In the genomic region with DNA sequence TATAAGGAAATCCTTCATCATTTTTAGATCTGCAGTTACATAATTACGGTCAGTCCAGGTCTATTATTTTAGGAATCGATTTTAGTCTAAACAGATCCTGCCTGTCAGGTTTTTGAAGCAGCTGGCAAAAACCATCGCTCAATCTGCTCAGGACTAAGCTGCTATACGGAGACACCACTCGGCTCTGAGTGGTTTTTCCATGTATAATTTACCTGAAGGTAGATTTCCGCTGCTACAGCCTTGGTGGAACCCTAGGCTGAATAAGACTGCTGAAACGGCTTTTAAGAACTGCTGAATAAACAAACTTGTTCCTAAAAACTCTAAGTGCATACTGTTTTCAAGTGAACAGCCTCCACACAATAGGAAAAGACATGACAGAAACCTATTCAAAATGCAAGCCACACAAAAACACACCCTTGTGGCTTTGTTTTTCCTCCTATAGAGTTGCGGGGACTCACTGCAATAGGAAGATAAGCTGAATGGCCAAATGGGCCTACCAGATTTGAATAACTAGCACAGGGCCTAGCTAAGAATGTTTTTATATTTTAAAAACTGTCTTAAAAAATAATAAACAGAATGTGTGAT, we compare ENCODE assay signal across 17 cellular contexts.
A peak's percentile ranks its signal among the peaks of the same experiment; 100 is the strongest.
DNase-seq lines count a peak whose midpoint lies in the region; ATAC-seq, FAIRE-seq and TF ChIP-seq lines count a peak whose summit lies in the region.
"Had no signal": no experiment of that assay in that cellular context is flagged by ENCODE, and none has a peak within 500 bp of the region (broad histone marks: within the 10 kb centered on the region; RNA-seq: fewer than 3 reads in every experiment).

No MANE protein-coding gene starts in this region.

- no peak overlapping the region; the same call in 1 of the 2 replicates for H2AFZ ChIP-seq in K562 (ENCODE audit: low read depth, low read length)

- no peaks in the 10 kb centered on the region for H3K9me3 Mint-ChIP-seq in progenitor cell of endocrine pancreas (ENCODE audit: low read depth)
- H3K9me3 Mint-ChIP-seq in naive thymus-derived CD4-positive, alpha-beta T cell: peaks cover 0 to 3% (median 0%) of the 10 kb centered on the region in 11 donors
- H3K9me3 Mint-ChIP-seq: activated CD4-positive, alpha-beta T cell treated with anti-CD3 and anti-CD28 coated beads, Interleukin-2, amount 10 ng/mL, durations not matched to agents 7 days and 5 days; CD14-positive monocyte had no signal

- TF ChIP-seq POLR2A in K562 (conservative IDR thresholded peaks at IDR 0.05) (no peak), stomach (IDR thresholded peaks at IDR 0.05) (no peak), adrenal gland (IDR thresholded peaks at IDR 0.05) (no peak)

- peaks cover 24% of the 10 kb centered on the region for H3K36me3 Mint-ChIP-seq in progenitor cell of endocrine pancreas (ENCODE audit: insufficient read depth)
- H3K36me3 Mint-ChIP-seq in naive thymus-derived CD4-positive, alpha-beta T cell: peaks cover 4 to 33% (median 14%) of the 10 kb centered on the region in 5 donors

- WGBS in heart right ventricle, 2 donors: 67 to 68% methylated on average over 8 of the region's 8 CpGs
- WGBS in K562 (ENCODE audit: insufficient coverage, low coverage, missing lambda C conversion rate): 47% methylated on average over 8 of the region's 8 CpGs
- WGBS in stomach, 5 donors: 69 to 85% (median 75%) methylated on average over 8 of the region's 8 CpGs
- WGBS in adrenal gland, 4 donors: 70 to 85% (median 74%) methylated on average over 8 of the region's 8 CpGs

- peaks cover 11% of the 10 kb centered on the region for H3K4me1 Mint-ChIP-seq in progenitor cell of endocrine pancreas (ENCODE audit: low read depth)
- peaks cover 0 to 6% (median 3%) of the 10 kb centered on the region in 7 donors for H3K4me1 Mint-ChIP-seq in naive thymus-derived CD4-positive, alpha-beta T cell

- H3K9me3 ChIP-seq in heart right ventricle (no peaks in the 10 kb centered on the region), K562 (replicated peaks; ENCODE audit: control insufficient read depth, insufficient read depth, low read depth, low read length) (no peaks in the 10 kb centered on the region), stomach (no peaks in the 10 kb centered on the region), adrenal gland (replicated peaks in 1 of 3) (no peaks in the 10 kb centered on the region)
- no peaks in the 10 kb centered on the region for H3K9me3 ChIP-seq in naive thymus-derived CD4-positive, alpha-beta T cell (ENCODE audit: control insufficient read depth in 2 of 3, low read length in 3 of 3)

- H3K27me3 ChIP-seq in heart right ventricle (no peaks in the 10 kb centered on the region), K562 (ENCODE audit: control insufficient read depth in 2 of 2, insufficient read depth in 2 of 2, low read length in 2 of 2) (no peaks in the 10 kb centered on the region), stomach (no peaks in the 10 kb centered on the region), adrenal gland (no peaks in the 10 kb centered on the region)
- no peaks in the 10 kb centered on the region for H3K27me3 ChIP-seq in naive thymus-derived CD4-positive, alpha-beta T cell (ENCODE audit: control insufficient read depth in 2 of 2, insufficient read depth in 2 of 2, low read length in 2 of 2)

- ATAC-seq in heart right ventricle (no peak), left cardiac atrium (no peak), K562 (peak; percentile 59)
- ATAC-seq in naive thymus-derived CD4-positive, alpha-beta T cell: no peak
- ATAC-seq: GM12878, left ventricle myocardium superior had no signal

- H3K27ac ChIP-seq in heart right ventricle: peak overlapping the region in 6 of 10 donors; percentile 4 to 74 (median 42)
- H3K27ac ChIP-seq in K562 (ENCODE audit: extremely low read depth, low read depth, low read length): no peak overlapping the region
- H3K27ac ChIP-seq in naive thymus-derived CD4-positive, alpha-beta T cell (ENCODE audit: low read depth, low read length): no peak overlapping the region
- H3K27ac ChIP-seq in stomach: no peak overlapping the region
- H3K27ac ChIP-seq in adrenal gland: peak overlapping the region in 1 of 5 donors; percentile 55

- no peaks in the 10 kb centered on the region for H3K27me3 Mint-ChIP-seq in progenitor cell of endocrine pancreas
- no peaks in the 10 kb centered on the region for H3K27me3 Mint-ChIP-seq in naive thymus-derived CD4-positive, alpha-beta T cell
- H3K27me3 Mint-ChIP-seq: activated CD4-positive, alpha-beta T cell treated with anti-CD3 and anti-CD28 coated beads, Interleukin-2, amount 10 ng/mL, durations not matched to agents 7 days and 5 days had no signal

- H3K9ac ChIP-seq in K562 (ENCODE audit: insufficient read depth in 1 of 2, low read depth in 2 of 2, low read length in 2 of 2): no peak overlapping the region

- no TSS peak for BruUV-seq in K562 (replicated peaks; lab: Mats Ljungman, UMichigan)

- peak overlapping the region; percentile 20 for H3K27ac Mint-ChIP-seq in progenitor cell of endocrine pancreas
- no peak overlapping the region for H3K27ac Mint-ChIP-seq in naive thymus-derived CD4-positive, alpha-beta T cell
- H3K27ac Mint-ChIP-seq: activated CD4-positive, alpha-beta T cell treated with anti-CD3 and anti-CD28 coated beads, Interleukin-2, amount 10 ng/mL, durations not matched to agents 7 days and 5 days had no signal

- H3K4me3 Mint-ChIP-seq in progenitor cell of endocrine pancreas (ENCODE audit: low read depth): no peak overlapping the region
- no peak overlapping the region for H3K4me3 Mint-ChIP-seq in naive thymus-derived CD4-positive, alpha-beta T cell
- H3K4me3 Mint-ChIP-seq: activated CD4-positive, alpha-beta T cell treated with anti-CD3 and anti-CD28 coated beads, Interleukin-2, amount 10 ng/mL, durations not matched to agents 7 days and 5 days; CD14-positive monocyte had no signal

- no peak; the same call in 1 of the 2 replicates for TF ChIP-seq EP300 in K562 (IDR thresholded peaks at IDR 0.05; ENCODE audit: low read length)
- no peak for TF ChIP-seq EP300 in stomach (IDR thresholded peaks at IDR 0.05)

- TF ChIP-seq CTCF in heart right ventricle (IDR thresholded peaks at IDR 0.05) (no peak), K562 (IDR thresholded peaks at IDR 0.05 in 2 of 3, conservative IDR thresholded peaks at IDR 0.05 in 1 of 3; ENCODE audit: insufficient read depth in 2 of 3, low read depth in 1 of 3, low read length in 3 of 3) (no peak), progenitor cell of endocrine pancreas (IDR thresholded peaks at IDR 0.05; ENCODE audit: unreplicated experiment) (no peak), stomach (IDR thresholded peaks at IDR 0.05) (no peak), adrenal gland (IDR thresholded peaks at IDR 0.05) (no peak)

- FAIRE-seq in K562 (lab: Jason Lieb, UNC): peak; percentile 73
- FAIRE-seq: GM12878 had no signal

- H3K4me1 ChIP-seq in heart right ventricle (peaks cover 0 to 77% (median 41%) of the 10 kb centered on the region in 9 donors), K562 (replicated peaks in 1 of 2; ENCODE audit: control insufficient read depth in 2 of 2, insufficient read depth in 2 of 2, low read length in 2 of 2) (peaks cover under 1 to 23% of the 10 kb centered on the region in 2 experiments; a peak in 3 of 5 replicates), stomach (peaks cover 7 to 39% (median 20%) of the 10 kb centered on the region in 4 donors), adrenal gland (replicated peaks in 1 of 2) (peaks cover 19 to 45% of the 10 kb centered on the region in 2 donors)
- H3K4me1 ChIP-seq in naive thymus-derived CD4-positive, alpha-beta T cell (ENCODE audit: control insufficient read depth in 2 of 2, insufficient read depth in 2 of 2, low read length in 2 of 2): no peaks in the 10 kb centered on the region

- H3K36me3 ChIP-seq in heart right ventricle: peaks cover 0 to 62% (median 11%) of the 10 kb centered on the region in 9 donors
- H3K36me3 ChIP-seq in K562 (ENCODE audit: control insufficient read depth, insufficient read depth, low read length): no peaks in the 10 kb centered on the region
- peaks cover 0 to 34% (median 0%) of the 10 kb centered on the region in 3 experiments for H3K36me3 ChIP-seq in naive thymus-derived CD4-positive, alpha-beta T cell (ENCODE audit: control insufficient read depth in 2 of 3, insufficient read depth in 3 of 3, low read length in 3 of 3)
- H3K36me3 ChIP-seq in stomach: peaks cover 5 to 72% (median 59%) of the 10 kb centered on the region in 4 donors
- peaks cover 0 to 56% of the 10 kb centered on the region in 2 donors for H3K36me3 ChIP-seq in adrenal gland (replicated peaks in 1 of 2)

- no peaks in the 10 kb centered on the region for H4K20me1 ChIP-seq in K562 (replicated peaks; ENCODE audit: control insufficient read depth, insufficient read depth, low read length)

- in situ Hi-C loops in K562 (cut with MboI): no loop called here

- CTCF ChIA-PET in K562 (lab: Yijun Ruan, JAX; ENCODE audit: low intra/inter-chr PET ratio): no interaction called here
- CTCF ChIA-PET in naive thymus-derived CD4-positive, alpha-beta T cell (lab: Charles Lee): interaction anchor here (1.3 to 2.2 kb wide), 2 partner anchors 10 to 175 kb away, joined by 4 to 5 read pairs; no protein-coding TSS in a partner anchor

- no peak for TF ChIP-seq RAD21 in K562 (CRISPR knock-in tag; conservative IDR thresholded peaks at IDR 0.05 in 1 of 2, IDR thresholded peaks at IDR 0.05 in 1 of 2)

- H3K9me1 ChIP-seq in K562 (ENCODE audit: control insufficient read depth, insufficient read depth, low read length): no peaks in the 10 kb centered on the region

- no peak overlapping the region for H3K4me2 ChIP-seq in K562 (ENCODE audit: insufficient read depth, low read length)

- DNase-seq in heart right ventricle (no peak), left cardiac atrium (no peak), NCI-H2107 (lab: John Stamatoyannopoulos, UW) (peak; percentile 55), K562 (ENCODE audit: extremely low read depth in 1 of 4, low spot score in 3 of 4) (peak in 2 of 4 experiments; percentile 60 to 69), progenitor cell of endocrine pancreas (ENCODE audit: low spot score, unreplicated experiment) (no peak), stomach (no peak), adrenal gland (no peak)
- no peak for DNase-seq in naive thymus-derived CD4-positive, alpha-beta T cell
- DNase-seq: activated CD4-positive, alpha-beta T cell treated with anti-CD3 and anti-CD28 coated beads, Interleukin-2, amount 10 ng/mL, durations not matched to agents 7 days and 5 days; activated effector memory CD4-positive, alpha-beta T cell treated with Interleukin-2 at 50 U/mL for 16 hours; caudate nucleus; HCEC 1CT; left ventricle myocardium superior; occipital lobe; RPMI8226 had no signal

- H3K4me3 ChIP-seq in heart right ventricle: no peak overlapping the region
- H3K4me3 ChIP-seq in K562: no peak overlapping the region
- no peak overlapping the region for H3K4me3 ChIP-seq in naive thymus-derived CD4-positive, alpha-beta T cell (ENCODE audit: low read length)
- H3K4me3 ChIP-seq in stomach: no peak overlapping the region
- H3K4me3 ChIP-seq in adrenal gland: no peak overlapping the region
- H3K4me3 ChIP-seq: GM12878 had no signal

- intact Hi-C loops in heart right ventricle (cut with DNase I): no loop called here
- intact Hi-C loops in left cardiac atrium (cut with DNase I): no loop called here
- intact Hi-C loops in K562 (cut with micrococcal nuclease): no loop called here
- intact Hi-C loops in naive thymus-derived CD4-positive, alpha-beta T cell (cut with micrococcal nuclease): no loop called here
- intact Hi-C loops in stomach (cut with DNase I; ENCODE audit: low total_unique reads): no loop called here
- intact Hi-C loops in adrenal gland (cut with DNase I): loop anchor here (10.0 kb wide), 2 partner anchors 109 to 119 kb away; a partner anchor contains a TSS

- no peaks in the 10 kb centered on the region for H3K79me2 ChIP-seq in K562 (ENCODE audit: control insufficient read depth, insufficient read depth, low read length)

- POLR2A ChIA-PET in K562 (lab: Yijun Ruan, JAX): interaction anchor here (0.6 to 1.3 kb wide), 4 partner anchors 16 to 699 kb away, joined by 3 to 4 read pairs (median 3); no protein-coding TSS in a partner anchor
- POLR2A ChIA-PET in naive thymus-derived CD4-positive, alpha-beta T cell (lab: Charles Lee): no interaction called here

Comparison
In these comparisons a context has a peak if more than half of its experiments do, and no peak if none do; other contexts are left out.
1. H3K27ac ChIP-seq: peak in heart right ventricle (6 of 10); none in K562 (single experiment), naive thymus-derived CD4-positive, alpha-beta T cell (single experiment) and stomach (0 of 5).
2. intact Hi-C loops: an anchor here in adrenal gland (10.0 kb wide); none called in heart right ventricle, left cardiac atrium, K562, naive thymus-derived CD4-positive, alpha-beta T cell and stomach.